In genomic region chr4:13881880-13882279, GRCh38 we compare ENCODE assay signal across 18 cellular contexts.
A peak's percentile ranks its signal among the peaks of the same experiment; 100 is the strongest.
DNase-seq lines count a peak whose midpoint lies in the region; ATAC-seq and TF ChIP-seq lines count a peak whose summit lies in the region.
"Had no signal": no experiment of that assay in that cellular context is flagged by ENCODE, and none has a peak within 500 bp of the region (broad histone marks: within the 10 kb centered on the region; RNA-seq: fewer than 3 reads in every experiment).

No MANE protein-coding gene starts in this region.

- 69 to 75% methylated on average over 4 of the region's 4 CpGs for WGBS in heart right ventricle, 2 donors

- H3K27ac ChIP-seq in heart right ventricle (no peak overlapping the region), right atrium auricular region (no peak overlapping the region)
- H3K27ac ChIP-seq: ascending aorta, spleen had no signal

- H3K27me3 ChIP-seq in heart right ventricle: no peaks in the 10 kb centered on the region
- no peaks in the 10 kb centered on the region for H3K27me3 ChIP-seq in right atrium auricular region
- no peaks in the 10 kb centered on the region for H3K27me3 ChIP-seq in adipocyte (replicated peaks; ENCODE audit: control insufficient read depth, insufficient read depth, low read length)
- H3K27me3 ChIP-seq: ascending aorta, spleen had no signal

- H3K36me3 ChIP-seq in heart right ventricle: no peaks in the 10 kb centered on the region
- H3K36me3 ChIP-seq in right atrium auricular region: no peaks in the 10 kb centered on the region
- no peaks in the 10 kb centered on the region for H3K36me3 ChIP-seq in adipocyte (ENCODE audit: control insufficient read depth, insufficient read depth, low read length, severe bottlenecking)
- H3K36me3 ChIP-seq: ascending aorta, spleen had no signal

- H3K9ac ChIP-seq in adipocyte (ENCODE audit: low read length): no peak overlapping the region

- H3K4me3 ChIP-seq in heart right ventricle (no peak overlapping the region), right atrium auricular region (no peak overlapping the region), adipocyte (ENCODE audit: low read length) (no peak overlapping the region), fibroblast of the aortic adventitia (ENCODE audit: low read depth, low read length) (no peak overlapping the region)
- H3K4me3 ChIP-seq: ascending aorta, spleen had no signal

- DNase-seq in heart right ventricle (no peak), right atrium auricular region (ENCODE audit: low spot score) (no peak), adipocyte (ENCODE audit: low read depth) (peak; percentile 69), fibroblast of the aortic adventitia (ENCODE audit: low read depth) (peak; percentile 58), superior temporal gyrus (ENCODE audit: extremely low spot score) (peak; percentile 15)
- DNase-seq: activated gamma-delta T cell treated with Interleukin-2 at 50 U/mL for 16 hours; COR-L47; effector memory CD8-positive, alpha-beta T cell; NCI-H187 treated with DMSO at 0.1 percent for 48 hours; NCI-H510A treated with DMSO at 0.1 percent for 48 hours; occipital lobe; OCI-M1; spleen had no signal

- intact Hi-C loops in heart right ventricle (cut with DNase I): no loop called here

- ATAC-seq in heart right ventricle: peak in 2 of 8 donors; percentile 53 to 63
- no peak for ATAC-seq in GM21786 (IDR thresholded peaks at IDR 0.05; ENCODE audit: unreplicated experiment)
- no peak for ATAC-seq in HG03460 (IDR thresholded peaks at IDR 0.05; ENCODE audit: unreplicated experiment)
- no peak for ATAC-seq in HG03159 (IDR thresholded peaks at IDR 0.05; ENCODE audit: unreplicated experiment)
- ATAC-seq: effector memory CD8-positive, alpha-beta T cell; WTC11 had no signal

- H3K9me3 ChIP-seq in heart right ventricle: no peaks in the 10 kb centered on the region
- no peaks in the 10 kb centered on the region for H3K9me3 ChIP-seq in right atrium auricular region
- H3K9me3 ChIP-seq in adipocyte (ENCODE audit: control insufficient read depth, low read length): no peaks in the 10 kb centered on the region
- H3K9me3 ChIP-seq: ascending aorta, spleen had no signal

- H3K4me1 ChIP-seq in heart right ventricle (no peaks in the 10 kb centered on the region), right atrium auricular region (no peaks in the 10 kb centered on the region), adipocyte (ENCODE audit: control insufficient read depth, insufficient read depth, low read length) (peaks cover 4% of the 10 kb centered on the region)
- H3K4me1 ChIP-seq: ascending aorta, spleen had no signal

- TF ChIP-seq CTCF in heart right ventricle (IDR thresholded peaks at IDR 0.05) (peak in 6 of 9 donors; percentile 14 to 49 (median 30)), right atrium auricular region (IDR thresholded peaks at IDR 0.05) (peak in 1 of 2 donors; percentile 35), fibroblast of the aortic adventitia (IDR thresholded peaks at IDR 0.05; ENCODE audit: insufficient read depth, low read length) (peak; percentile 49)

Comparison
In these comparisons a context has a peak if more than half of its experiments do, and no peak if none do; other contexts are left out.
1. DNase-seq: peak in adipocyte (single experiment), fibroblast of the aortic adventitia (single experiment) and superior temporal gyrus (single experiment); none in heart right ventricle (0 of 2) and right atrium auricular region (single experiment).